In the genomic region with DNA sequence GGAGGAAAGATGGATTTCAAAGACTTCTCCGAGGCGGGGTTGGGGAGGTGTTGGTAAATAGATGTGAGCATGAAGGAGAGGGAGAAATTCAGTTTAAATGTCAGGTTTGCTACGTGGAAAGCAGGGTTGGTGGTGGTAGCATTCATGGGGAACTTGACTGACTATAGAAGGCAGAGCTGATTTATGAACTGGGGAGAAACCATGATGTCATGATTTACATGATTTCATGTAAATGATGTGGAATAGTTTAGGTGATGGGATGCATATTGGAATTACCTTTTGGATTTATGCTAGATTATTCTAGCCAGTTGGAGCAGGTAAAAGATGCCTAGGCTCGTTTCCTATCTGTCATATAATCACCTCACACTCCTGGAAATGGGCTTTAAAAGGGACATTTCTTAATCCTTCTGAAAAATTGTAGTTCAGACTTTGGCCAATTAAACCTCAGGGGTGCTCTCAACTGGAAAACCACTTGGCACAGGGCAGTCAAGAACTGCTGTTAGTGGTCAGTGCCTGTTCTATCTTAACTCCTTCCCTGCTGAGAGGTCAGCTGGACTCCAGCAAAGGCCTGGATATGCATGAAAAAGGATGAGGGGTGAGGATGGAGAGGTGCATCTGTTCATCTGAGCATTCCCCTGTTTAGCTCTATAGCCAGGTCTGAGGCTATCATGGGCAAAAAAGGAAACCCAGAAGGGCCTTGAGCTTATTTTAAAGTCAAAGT, we compare ENCODE assay signal across 1 cellular context.
TF ChIP-seq lines count a peak whose summit lies in the region.

No MANE protein-coding gene starts in this region.

TF ChIP-seq in H1, 55 proteins besides CTCF, POLR2A, EP300 and RAD21:
- TF ChIP-seq KDM5A (IDR thresholded peaks at IDR 0.05; ENCODE audit: low read length) (no peak), CREB1 (IDR thresholded peaks at IDR 0.05) (no peak), RFX5 (IDR thresholded peaks at IDR 0.05; ENCODE audit: borderline replicate concordance, low read depth, low read length) (no peak), TAF7 (optimal IDR thresholded peaks at IDR 0.05; ENCODE audit: borderline replicate concordance, low read depth, low read length) (no peak), SP4 (IDR thresholded peaks at IDR 0.05; ENCODE audit: low read length) (no peak), SIRT6 (IDR thresholded peaks at IDR 0.05; ENCODE audit: low read length) (no peak), CHD2 (IDR thresholded peaks at IDR 0.05; ENCODE audit: low read length) (no peak), CBX5 (IDR thresholded peaks at IDR 0.05; ENCODE audit: low read depth, low read length) (no peak), RBBP5 (IDR thresholded peaks at IDR 0.05; ENCODE audit: borderline replicate concordance, low read depth, low read length) (no peak), YY1 (IDR thresholded peaks at IDR 0.05; ENCODE audit: low read depth, low read length) (no peak), GTF2F1 (IDR thresholded peaks at IDR 0.05; ENCODE audit: borderline replicate concordance, low read depth, low read length) (no peak), TEAD4 (IDR thresholded peaks at IDR 0.05; ENCODE audit: low read depth, low read length) (no peak), TAF1 (IDR thresholded peaks at IDR 0.05; ENCODE audit: low read depth, low read length) (no peak)
- TF ChIP-seq, protein P1, sequence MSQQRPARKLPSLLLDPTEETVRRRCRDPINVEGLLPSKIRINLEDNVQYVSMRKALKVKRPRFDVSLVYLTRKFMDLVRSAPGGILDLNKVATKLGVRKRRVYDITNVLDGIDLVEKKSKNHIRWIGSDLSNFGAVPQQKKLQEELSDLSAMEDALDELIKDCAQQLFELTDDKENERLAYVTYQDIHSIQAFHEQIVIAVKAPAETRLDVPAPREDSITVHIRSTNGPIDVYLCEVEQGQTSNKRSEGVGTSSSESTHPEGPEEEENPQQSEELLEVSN (IDR thresholded peaks at IDR 0.05) = no peak
- TF ChIP-seq, protein P2, sequence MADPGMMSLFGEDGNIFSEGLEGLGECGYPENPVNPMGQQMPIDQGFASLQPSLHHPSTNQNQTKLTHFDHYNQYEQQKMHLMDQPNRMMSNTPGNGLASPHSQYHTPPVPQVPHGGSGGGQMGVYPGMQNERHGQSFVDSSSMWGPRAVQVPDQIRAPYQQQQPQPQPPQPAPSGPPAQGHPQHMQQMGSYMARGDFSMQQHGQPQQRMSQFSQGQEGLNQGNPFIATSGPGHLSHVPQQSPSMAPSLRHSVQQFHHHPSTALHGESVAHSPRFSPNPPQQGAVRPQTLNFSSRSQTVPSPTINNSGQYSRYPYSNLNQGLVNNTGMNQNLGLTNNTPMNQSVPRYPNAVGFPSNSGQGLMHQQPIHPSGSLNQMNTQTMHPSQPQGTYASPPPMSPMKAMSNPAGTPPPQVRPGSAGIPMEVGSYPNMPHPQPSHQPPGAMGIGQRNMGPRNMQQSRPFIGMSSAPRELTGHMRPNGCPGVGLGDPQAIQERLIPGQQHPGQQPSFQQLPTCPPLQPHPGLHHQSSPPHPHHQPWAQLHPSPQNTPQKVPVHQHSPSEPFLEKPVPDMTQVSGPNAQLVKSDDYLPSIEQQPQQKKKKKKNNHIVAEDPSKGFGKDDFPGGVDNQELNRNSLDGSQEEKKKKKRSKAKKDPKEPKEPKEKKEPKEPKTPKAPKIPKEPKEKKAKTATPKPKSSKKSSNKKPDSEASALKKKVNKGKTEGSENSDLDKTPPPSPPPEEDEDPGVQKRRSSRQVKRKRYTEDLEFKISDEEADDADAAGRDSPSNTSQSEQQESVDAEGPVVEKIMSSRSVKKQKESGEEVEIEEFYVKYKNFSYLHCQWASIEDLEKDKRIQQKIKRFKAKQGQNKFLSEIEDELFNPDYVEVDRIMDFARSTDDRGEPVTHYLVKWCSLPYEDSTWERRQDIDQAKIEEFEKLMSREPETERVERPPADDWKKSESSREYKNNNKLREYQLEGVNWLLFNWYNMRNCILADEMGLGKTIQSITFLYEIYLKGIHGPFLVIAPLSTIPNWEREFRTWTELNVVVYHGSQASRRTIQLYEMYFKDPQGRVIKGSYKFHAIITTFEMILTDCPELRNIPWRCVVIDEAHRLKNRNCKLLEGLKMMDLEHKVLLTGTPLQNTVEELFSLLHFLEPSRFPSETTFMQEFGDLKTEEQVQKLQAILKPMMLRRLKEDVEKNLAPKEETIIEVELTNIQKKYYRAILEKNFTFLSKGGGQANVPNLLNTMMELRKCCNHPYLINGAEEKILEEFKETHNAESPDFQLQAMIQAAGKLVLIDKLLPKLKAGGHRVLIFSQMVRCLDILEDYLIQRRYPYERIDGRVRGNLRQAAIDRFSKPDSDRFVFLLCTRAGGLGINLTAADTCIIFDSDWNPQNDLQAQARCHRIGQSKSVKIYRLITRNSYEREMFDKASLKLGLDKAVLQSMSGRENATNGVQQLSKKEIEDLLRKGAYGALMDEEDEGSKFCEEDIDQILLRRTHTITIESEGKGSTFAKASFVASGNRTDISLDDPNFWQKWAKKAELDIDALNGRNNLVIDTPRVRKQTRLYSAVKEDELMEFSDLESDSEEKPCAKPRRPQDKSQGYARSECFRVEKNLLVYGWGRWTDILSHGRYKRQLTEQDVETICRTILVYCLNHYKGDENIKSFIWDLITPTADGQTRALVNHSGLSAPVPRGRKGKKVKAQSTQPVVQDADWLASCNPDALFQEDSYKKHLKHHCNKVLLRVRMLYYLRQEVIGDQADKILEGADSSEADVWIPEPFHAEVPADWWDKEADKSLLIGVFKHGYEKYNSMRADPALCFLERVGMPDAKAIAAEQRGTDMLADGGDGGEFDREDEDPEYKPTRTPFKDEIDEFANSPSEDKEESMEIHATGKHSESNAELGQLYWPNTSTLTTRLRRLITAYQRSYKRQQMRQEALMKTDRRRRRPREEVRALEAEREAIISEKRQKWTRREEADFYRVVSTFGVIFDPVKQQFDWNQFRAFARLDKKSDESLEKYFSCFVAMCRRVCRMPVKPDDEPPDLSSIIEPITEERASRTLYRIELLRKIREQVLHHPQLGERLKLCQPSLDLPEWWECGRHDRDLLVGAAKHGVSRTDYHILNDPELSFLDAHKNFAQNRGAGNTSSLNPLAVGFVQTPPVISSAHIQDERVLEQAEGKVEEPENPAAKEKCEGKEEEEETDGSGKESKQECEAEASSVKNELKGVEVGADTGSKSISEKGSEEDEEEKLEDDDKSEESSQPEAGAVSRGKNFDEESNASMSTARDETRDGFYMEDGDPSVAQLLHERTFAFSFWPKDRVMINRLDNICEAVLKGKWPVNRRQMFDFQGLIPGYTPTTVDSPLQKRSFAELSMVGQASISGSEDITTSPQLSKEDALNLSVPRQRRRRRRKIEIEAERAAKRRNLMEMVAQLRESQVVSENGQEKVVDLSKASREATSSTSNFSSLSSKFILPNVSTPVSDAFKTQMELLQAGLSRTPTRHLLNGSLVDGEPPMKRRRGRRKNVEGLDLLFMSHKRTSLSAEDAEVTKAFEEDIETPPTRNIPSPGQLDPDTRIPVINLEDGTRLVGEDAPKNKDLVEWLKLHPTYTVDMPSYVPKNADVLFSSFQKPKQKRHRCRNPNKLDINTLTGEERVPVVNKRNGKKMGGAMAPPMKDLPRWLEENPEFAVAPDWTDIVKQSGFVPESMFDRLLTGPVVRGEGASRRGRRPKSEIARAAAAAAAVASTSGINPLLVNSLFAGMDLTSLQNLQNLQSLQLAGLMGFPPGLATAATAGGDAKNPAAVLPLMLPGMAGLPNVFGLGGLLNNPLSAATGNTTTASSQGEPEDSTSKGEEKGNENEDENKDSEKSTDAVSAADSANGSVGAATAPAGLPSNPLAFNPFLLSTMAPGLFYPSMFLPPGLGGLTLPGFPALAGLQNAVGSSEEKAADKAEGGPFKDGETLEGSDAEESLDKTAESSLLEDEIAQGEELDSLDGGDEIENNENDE (IDR thresholded peaks at IDR 0.05; ENCODE audit: insufficient replicate concordance, low read length) = no peak
